Comparison of ENCODE assay signal across 22 cellular contexts in genomic region chr17:79224903-79225302, GRCh38.
DNase-seq lines count a peak whose midpoint lies in the region; ATAC-seq, FAIRE-seq and TF ChIP-seq lines count a peak whose summit lies in the region.
"Had no signal": no experiment of that assay in that cellular context is flagged by ENCODE, and none has a peak within 500 bp of the region (broad histone marks: within the 10 kb centered on the region; RNA-seq: fewer than 3 reads in every experiment).

No MANE protein-coding gene starts in this region.

- no peak overlapping the region for H2AFZ ChIP-seq in osteoblast (ENCODE audit: low read length)

- ATAC-seq in GM19023 (IDR thresholded peaks at IDR 0.05; ENCODE audit: unreplicated experiment) (no peak), HG02798 (IDR thresholded peaks at IDR 0.05; ENCODE audit: poor library complexity, unreplicated experiment) (no peak)
- ATAC-seq: CD8-positive, alpha-beta T cell; GM12878 had no signal

- H3K36me3 ChIP-seq in osteoblast (ENCODE audit: insufficient read depth, low read length), result no peaks in the 10 kb centered on the region
- H3K36me3 ChIP-seq: BLaER1, HAP-1 had no signal

- no peak overlapping the region for H3K27ac ChIP-seq in osteoblast (ENCODE audit: low read depth, low read length)
- H3K27ac ChIP-seq: BLaER1, C4-2B had no signal

- no peak overlapping the region for H3K4me2 ChIP-seq in osteoblast (ENCODE audit: insufficient read depth, low read length)
- H3K4me2 ChIP-seq: BLaER1 had no signal

- no peak for FAIRE-seq in RCC 7860 (lab: Jason Lieb, UNC)
- FAIRE-seq: D721Med, GM12878, H54 had no signal

- no peaks in the 10 kb centered on the region for H4K20me1 ChIP-seq in osteoblast (ENCODE audit: insufficient read depth, low read length)
- H4K20me1 ChIP-seq: BLaER1 had no signal

- in situ Hi-C loops in Caki2 (cut with HindIII; ENCODE audit: low pct_unique_long_range_greater_than_20kb, low sequenced_read_pairs), result no loop called here

- H3K79me2 ChIP-seq in osteoblast (ENCODE audit: insufficient read depth, low read length), result no peaks in the 10 kb centered on the region

- no peaks in the 10 kb centered on the region for H3K4me1 ChIP-seq in osteoblast (ENCODE audit: insufficient read depth, low read length)
- H3K4me1 ChIP-seq: Caco-2, HAP-1 had no signal

- DNase-seq in Caki2 (ENCODE audit: low read depth) (peak; percentile 90), RCC 7860 (ENCODE audit: low spot score) (peak; percentile 79), kidney tubule cell (ENCODE audit: low spot score) (peak; percentile 10), osteoblast (ENCODE audit: insufficient read length, low spot score, missing footprints) (peak; percentile 71), activated gamma-delta T cell treated with Interleukin-2 at 50 U/mL for 16 hours (no peak)
- DNase-seq: Caco-2; CD4-positive, CD25-positive, alpha-beta regulatory T cell; CD8-positive, alpha-beta T cell; DMS 273 treated with DMSO at 0.1 percent for 48 hours; DMS79; EL; GDM1; GOT3; HFFc6 had no signal

- no peak for TF ChIP-seq CTCF in osteoblast (IDR thresholded peaks at IDR 0.05; ENCODE audit: extremely low read depth, low read depth, low read length)

- no peak overlapping the region for H3K4me3 ChIP-seq in osteoblast (ENCODE audit: insufficient read depth, low read length)
- H3K4me3 ChIP-seq: BLaER1, GM12878, HAP-1 had no signal

- H3K9me3 ChIP-seq in osteoblast (ENCODE audit: low read depth, low read length), result no peaks in the 10 kb centered on the region
- H3K9me3 ChIP-seq: BLaER1, Caco-2, HAP-1 had no signal

- peaks cover 15% of the 10 kb centered on the region for H3K27me3 ChIP-seq in osteoblast (ENCODE audit: insufficient read depth, low read length)
